ENCODE assay signal across 1 cellular context in the genomic region with DNA sequence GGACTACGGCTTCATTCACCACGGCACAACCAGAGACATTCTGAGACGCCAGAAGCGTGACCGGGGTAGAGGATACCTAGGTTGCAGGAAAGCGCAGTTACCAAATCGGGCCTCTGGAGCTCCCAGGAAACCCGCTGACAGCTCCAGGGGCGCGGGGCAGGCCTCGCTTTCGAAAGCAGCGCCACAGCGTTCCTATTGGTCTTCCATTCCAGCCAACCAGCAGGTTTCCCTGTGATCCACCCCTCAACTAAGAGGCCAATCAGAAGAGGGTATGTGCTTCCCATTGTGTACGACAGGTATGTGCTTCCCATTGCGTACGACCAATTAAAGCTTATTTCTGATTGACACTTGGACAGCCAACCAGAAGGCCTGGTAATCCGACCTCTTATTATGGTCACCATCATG.
TF ChIP-seq lines count a peak whose summit lies in the region.

No MANE protein-coding gene starts in this region.

TF ChIP-seq in GM12878, 131 proteins besides CTCF, POLR2A, EP300 and RAD21 (continues in another document):
- peak; percentile 81 for TF ChIP-seq SP1 (IDR thresholded peaks at IDR 0.05; ENCODE audit: low read depth, low read length)
- TF ChIP-seq, protein P1, sequence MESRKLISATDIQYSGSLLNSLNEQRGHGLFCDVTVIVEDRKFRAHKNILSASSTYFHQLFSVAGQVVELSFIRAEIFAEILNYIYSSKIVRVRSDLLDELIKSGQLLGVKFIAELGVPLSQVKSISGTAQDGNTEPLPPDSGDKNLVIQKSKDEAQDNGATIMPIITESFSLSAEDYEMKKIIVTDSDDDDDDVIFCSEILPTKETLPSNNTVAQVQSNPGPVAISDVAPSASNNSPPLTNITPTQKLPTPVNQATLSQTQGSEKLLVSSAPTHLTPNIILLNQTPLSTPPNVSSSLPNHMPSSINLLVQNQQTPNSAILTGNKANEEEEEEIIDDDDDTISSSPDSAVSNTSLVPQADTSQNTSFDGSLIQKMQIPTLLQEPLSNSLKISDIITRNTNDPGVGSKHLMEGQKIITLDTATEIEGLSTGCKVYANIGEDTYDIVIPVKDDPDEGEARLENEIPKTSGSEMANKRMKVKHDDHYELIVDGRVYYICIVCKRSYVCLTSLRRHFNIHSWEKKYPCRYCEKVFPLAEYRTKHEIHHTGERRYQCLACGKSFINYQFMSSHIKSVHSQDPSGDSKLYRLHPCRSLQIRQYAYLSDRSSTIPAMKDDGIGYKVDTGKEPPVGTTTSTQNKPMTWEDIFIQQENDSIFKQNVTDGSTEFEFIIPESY (IDR thresholded peaks at IDR 0.05): no peak
- TF ChIP-seq GABPA (IDR thresholded peaks at IDR 0.05; ENCODE audit: low read depth): no peak
- TF ChIP-seq, protein P2, sequence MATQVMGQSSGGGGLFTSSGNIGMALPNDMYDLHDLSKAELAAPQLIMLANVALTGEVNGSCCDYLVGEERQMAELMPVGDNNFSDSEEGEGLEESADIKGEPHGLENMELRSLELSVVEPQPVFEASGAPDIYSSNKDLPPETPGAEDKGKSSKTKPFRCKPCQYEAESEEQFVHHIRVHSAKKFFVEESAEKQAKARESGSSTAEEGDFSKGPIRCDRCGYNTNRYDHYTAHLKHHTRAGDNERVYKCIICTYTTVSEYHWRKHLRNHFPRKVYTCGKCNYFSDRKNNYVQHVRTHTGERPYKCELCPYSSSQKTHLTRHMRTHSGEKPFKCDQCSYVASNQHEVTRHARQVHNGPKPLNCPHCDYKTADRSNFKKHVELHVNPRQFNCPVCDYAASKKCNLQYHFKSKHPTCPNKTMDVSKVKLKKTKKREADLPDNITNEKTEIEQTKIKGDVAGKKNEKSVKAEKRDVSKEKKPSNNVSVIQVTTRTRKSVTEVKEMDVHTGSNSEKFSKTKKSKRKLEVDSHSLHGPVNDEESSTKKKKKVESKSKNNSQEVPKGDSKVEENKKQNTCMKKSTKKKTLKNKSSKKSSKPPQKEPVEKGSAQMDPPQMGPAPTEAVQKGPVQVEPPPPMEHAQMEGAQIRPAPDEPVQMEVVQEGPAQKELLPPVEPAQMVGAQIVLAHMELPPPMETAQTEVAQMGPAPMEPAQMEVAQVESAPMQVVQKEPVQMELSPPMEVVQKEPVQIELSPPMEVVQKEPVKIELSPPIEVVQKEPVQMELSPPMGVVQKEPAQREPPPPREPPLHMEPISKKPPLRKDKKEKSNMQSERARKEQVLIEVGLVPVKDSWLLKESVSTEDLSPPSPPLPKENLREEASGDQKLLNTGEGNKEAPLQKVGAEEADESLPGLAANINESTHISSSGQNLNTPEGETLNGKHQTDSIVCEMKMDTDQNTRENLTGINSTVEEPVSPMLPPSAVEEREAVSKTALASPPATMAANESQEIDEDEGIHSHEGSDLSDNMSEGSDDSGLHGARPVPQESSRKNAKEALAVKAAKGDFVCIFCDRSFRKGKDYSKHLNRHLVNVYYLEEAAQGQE (IDR thresholded peaks at IDR 0.05; ENCODE audit: low read depth, low read length): no peak
- TF ChIP-seq YBX1 (IDR thresholded peaks at IDR 0.05): no peak
- no peak for TF ChIP-seq HDAC6 (IDR thresholded peaks at IDR 0.05; ENCODE audit: unreplicated experiment)
- TF ChIP-seq, protein P3, sequence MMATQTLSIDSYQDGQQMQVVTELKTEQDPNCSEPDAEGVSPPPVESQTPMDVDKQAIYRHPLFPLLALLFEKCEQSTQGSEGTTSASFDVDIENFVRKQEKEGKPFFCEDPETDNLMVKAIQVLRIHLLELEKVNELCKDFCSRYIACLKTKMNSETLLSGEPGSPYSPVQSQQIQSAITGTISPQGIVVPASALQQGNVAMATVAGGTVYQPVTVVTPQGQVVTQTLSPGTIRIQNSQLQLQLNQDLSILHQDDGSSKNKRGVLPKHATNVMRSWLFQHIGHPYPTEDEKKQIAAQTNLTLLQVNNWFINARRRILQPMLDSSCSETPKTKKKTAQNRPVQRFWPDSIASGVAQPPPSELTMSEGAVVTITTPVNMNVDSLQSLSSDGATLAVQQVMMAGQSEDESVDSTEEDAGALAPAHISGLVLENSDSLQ (IDR thresholded peaks at IDR 0.05): peak; percentile 96
- no peak for TF ChIP-seq ZNF274 (IDR thresholded peaks at IDR 0.05; ENCODE audit: insufficient read depth, insufficient read length)
- TF ChIP-seq PML (IDR thresholded peaks at IDR 0.05; ENCODE audit: low read length): no peak
- peak; percentile 59; the same call in 1 of the 2 replicates for TF ChIP-seq CHD2 (IDR thresholded peaks at IDR 0.05; ENCODE audit: borderline replicate concordance, low read depth, low read length)
- no peak for TF ChIP-seq SMC3 (IDR thresholded peaks at IDR 0.05; ENCODE audit: borderline replicate concordance, low read length)
- TF ChIP-seq TCF12 (IDR thresholded peaks at IDR 0.05; ENCODE audit: low read depth, low read length): no peak
- TF ChIP-seq WRNIP1 (IDR thresholded peaks at IDR 0.05; ENCODE audit: borderline replicate concordance, low read depth, low read length): no peak
- TF ChIP-seq, protein P4, sequence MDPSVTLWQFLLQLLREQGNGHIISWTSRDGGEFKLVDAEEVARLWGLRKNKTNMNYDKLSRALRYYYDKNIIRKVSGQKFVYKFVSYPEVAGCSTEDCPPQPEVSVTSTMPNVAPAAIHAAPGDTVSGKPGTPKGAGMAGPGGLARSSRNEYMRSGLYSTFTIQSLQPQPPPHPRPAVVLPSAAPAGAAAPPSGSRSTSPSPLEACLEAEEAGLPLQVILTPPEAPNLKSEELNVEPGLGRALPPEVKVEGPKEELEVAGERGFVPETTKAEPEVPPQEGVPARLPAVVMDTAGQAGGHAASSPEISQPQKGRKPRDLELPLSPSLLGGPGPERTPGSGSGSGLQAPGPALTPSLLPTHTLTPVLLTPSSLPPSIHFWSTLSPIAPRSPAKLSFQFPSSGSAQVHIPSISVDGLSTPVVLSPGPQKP (IDR thresholded peaks at IDR 0.05; ENCODE audit: low read depth, low read length): no peak
- TF ChIP-seq, protein P5, sequence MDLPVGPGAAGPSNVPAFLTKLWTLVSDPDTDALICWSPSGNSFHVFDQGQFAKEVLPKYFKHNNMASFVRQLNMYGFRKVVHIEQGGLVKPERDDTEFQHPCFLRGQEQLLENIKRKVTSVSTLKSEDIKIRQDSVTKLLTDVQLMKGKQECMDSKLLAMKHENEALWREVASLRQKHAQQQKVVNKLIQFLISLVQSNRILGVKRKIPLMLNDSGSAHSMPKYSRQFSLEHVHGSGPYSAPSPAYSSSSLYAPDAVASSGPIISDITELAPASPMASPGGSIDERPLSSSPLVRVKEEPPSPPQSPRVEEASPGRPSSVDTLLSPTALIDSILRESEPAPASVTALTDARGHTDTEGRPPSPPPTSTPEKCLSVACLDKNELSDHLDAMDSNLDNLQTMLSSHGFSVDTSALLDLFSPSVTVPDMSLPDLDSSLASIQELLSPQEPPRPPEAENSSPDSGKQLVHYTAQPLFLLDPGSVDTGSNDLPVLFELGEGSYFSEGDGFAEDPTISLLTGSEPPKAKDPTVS (IDR thresholded peaks at IDR 0.05; ENCODE audit: low read depth, low read length): no peak
- TF ChIP-seq ZNF622 (IDR thresholded peaks at IDR 0.05): no peak
- TF ChIP-seq, protein P6, sequence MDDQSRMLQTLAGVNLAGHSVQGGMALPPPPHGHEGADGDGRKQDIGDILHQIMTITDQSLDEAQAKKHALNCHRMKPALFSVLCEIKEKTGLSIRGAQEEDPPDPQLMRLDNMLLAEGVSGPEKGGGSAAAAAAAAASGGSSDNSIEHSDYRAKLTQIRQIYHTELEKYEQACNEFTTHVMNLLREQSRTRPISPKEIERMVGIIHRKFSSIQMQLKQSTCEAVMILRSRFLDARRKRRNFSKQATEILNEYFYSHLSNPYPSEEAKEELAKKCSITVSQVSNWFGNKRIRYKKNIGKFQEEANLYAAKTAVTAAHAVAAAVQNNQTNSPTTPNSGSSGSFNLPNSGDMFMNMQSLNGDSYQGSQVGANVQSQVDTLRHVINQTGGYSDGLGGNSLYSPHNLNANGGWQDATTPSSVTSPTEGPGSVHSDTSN (IDR thresholded peaks at IDR 0.05; ENCODE audit: insufficient replicate concordance, low read depth, low read length): peak; percentile 88
- 0 out of 2 replicates have a peak, but pooled peaks have one; percentile 53 for TF ChIP-seq CREB1 (IDR thresholded peaks at IDR 0.05; ENCODE audit: low read depth)
- no peak for TF ChIP-seq POLR2AphosphoS2 (IDR thresholded peaks at IDR 0.05; ENCODE audit: low read depth, low read length)
- peak; percentile 95 for TF ChIP-seq MXI1 (IDR thresholded peaks at IDR 0.05; ENCODE audit: low read depth, low read length)
- TF ChIP-seq CHD1 (IDR thresholded peaks at IDR 0.05; ENCODE audit: low read depth, low read length): no peak
- TF ChIP-seq, protein P7, sequence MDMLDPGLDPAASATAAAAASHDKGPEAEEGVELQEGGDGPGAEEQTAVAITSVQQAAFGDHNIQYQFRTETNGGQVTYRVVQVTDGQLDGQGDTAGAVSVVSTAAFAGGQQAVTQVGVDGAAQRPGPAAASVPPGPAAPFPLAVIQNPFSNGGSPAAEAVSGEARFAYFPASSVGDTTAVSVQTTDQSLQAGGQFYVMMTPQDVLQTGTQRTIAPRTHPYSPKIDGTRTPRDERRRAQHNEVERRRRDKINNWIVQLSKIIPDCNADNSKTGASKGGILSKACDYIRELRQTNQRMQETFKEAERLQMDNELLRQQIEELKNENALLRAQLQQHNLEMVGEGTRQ (IDR thresholded peaks at IDR 0.05; ENCODE audit: borderline replicate concordance, low read depth, low read length): no peak
- no peak for TF ChIP-seq ETV6 (conservative IDR thresholded peaks at IDR 0.05 in 1 of 2, IDR thresholded peaks at IDR 0.05 in 1 of 2; ENCODE audit: borderline replicate concordance in 1 of 2, low read depth in 1 of 2)
- TF ChIP-seq, protein P8, sequence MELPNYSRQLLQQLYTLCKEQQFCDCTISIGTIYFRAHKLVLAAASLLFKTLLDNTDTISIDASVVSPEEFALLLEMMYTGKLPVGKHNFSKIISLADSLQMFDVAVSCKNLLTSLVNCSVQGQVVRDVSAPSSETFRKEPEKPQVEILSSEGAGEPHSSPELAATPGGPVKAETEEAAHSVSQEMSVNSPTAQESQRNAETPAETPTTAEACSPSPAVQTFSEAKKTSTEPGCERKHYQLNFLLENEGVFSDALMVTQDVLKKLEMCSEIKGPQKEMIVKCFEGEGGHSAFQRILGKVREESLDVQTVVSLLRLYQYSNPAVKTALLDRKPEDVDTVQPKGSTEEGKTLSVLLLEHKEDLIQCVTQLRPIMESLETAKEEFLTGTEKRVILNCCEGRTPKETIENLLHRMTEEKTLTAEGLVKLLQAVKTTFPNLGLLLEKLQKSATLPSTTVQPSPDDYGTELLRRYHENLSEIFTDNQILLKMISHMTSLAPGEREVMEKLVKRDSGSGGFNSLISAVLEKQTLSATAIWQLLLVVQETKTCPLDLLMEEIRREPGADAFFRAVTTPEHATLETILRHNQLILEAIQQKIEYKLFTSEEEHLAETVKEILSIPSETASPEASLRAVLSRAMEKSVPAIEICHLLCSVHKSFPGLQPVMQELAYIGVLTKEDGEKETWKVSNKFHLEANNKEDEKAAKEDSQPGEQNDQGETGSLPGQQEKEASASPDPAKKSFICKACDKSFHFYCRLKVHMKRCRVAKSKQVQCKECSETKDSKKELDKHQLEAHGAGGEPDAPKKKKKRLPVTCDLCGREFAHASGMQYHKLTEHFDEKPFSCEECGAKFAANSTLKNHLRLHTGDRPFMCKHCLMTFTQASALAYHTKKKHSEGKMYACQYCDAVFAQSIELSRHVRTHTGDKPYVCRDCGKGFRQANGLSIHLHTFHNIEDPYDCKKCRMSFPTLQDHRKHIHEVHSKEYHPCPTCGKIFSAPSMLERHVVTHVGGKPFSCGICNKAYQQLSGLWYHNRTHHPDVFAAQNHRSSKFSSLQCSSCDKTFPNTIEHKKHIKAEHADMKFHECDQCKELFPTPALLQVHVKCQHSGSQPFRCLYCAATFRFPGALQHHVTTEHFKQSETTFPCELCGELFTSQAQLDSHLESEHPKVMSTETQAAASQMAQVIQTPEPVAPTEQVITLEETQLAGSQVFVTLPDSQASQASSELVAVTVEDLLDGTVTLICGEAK (IDR thresholded peaks at IDR 0.05; ENCODE audit: borderline replicate concordance): no peak
- no peak for TF ChIP-seq HDAC2 (IDR thresholded peaks at IDR 0.05)
- TF ChIP-seq, protein P9, sequence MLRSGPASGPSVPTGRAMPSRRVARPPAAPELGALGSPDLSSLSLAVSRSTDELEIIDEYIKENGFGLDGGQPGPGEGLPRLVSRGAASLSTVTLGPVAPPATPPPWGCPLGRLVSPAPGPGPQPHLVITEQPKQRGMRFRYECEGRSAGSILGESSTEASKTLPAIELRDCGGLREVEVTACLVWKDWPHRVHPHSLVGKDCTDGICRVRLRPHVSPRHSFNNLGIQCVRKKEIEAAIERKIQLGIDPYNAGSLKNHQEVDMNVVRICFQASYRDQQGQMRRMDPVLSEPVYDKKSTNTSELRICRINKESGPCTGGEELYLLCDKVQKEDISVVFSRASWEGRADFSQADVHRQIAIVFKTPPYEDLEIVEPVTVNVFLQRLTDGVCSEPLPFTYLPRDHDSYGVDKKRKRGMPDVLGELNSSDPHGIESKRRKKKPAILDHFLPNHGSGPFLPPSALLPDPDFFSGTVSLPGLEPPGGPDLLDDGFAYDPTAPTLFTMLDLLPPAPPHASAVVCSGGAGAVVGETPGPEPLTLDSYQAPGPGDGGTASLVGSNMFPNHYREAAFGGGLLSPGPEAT (IDR thresholded peaks at IDR 0.05; ENCODE audit: low read depth): 0 out of 2 replicates have a peak, but pooled peaks have one; percentile 22
- TF ChIP-seq ZNF217 (IDR thresholded peaks at IDR 0.05): no peak
- TF ChIP-seq, protein P10, sequence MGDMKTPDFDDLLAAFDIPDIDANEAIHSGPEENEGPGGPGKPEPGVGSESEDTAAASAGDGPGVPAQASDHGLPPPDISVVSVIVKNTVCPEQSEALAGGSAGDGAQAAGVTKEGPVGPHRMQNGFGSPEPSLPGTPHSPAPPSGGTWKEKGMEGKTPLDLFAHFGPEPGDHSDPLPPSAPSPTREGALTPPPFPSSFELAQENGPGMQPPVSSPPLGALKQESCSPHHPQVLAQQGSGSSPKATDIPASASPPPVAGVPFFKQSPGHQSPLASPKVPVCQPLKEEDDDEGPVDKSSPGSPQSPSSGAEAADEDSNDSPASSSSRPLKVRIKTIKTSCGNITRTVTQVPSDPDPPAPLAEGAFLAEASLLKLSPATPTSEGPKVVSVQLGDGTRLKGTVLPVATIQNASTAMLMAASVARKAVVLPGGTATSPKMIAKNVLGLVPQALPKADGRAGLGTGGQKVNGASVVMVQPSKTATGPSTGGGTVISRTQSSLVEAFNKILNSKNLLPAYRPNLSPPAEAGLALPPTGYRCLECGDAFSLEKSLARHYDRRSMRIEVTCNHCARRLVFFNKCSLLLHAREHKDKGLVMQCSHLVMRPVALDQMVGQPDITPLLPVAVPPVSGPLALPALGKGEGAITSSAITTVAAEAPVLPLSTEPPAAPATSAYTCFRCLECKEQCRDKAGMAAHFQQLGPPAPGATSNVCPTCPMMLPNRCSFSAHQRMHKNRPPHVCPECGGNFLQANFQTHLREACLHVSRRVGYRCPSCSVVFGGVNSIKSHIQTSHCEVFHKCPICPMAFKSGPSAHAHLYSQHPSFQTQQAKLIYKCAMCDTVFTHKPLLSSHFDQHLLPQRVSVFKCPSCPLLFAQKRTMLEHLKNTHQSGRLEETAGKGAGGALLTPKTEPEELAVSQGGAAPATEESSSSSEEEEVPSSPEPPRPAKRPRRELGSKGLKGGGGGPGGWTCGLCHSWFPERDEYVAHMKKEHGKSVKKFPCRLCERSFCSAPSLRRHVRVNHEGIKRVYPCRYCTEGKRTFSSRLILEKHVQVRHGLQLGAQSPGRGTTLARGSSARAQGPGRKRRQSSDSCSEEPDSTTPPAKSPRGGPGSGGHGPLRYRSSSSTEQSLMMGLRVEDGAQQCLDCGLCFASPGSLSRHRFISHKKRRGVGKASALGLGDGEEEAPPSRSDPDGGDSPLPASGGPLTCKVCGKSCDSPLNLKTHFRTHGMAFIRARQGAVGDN (IDR thresholded peaks at IDR 0.05): no peak
- TF ChIP-seq SUPT20H (IDR thresholded peaks at IDR 0.05; ENCODE audit: borderline replicate concordance, control insufficient read depth, low read depth, low read length): no peak
- no peak for TF ChIP-seq TCF7 (IDR thresholded peaks at IDR 0.05; ENCODE audit: borderline replicate concordance)
- no peak for TF ChIP-seq KLF5 (IDR thresholded peaks at IDR 0.05; ENCODE audit: partially characterized antibody)
- no peak for TF ChIP-seq SIX5 (IDR thresholded peaks at IDR 0.05; ENCODE audit: low read depth, low read length, severe bottlenecking)
- peak; percentile 98 for TF ChIP-seq SIN3A (IDR thresholded peaks at IDR 0.05; ENCODE audit: low read depth, low read length)
